In genomic region chr5:149002053-149002452, GRCh38 we compare ENCODE assay signal across 9 cellular contexts.
DNase-seq lines count a peak whose midpoint lies in the region; ATAC-seq, FAIRE-seq and TF ChIP-seq lines count a peak whose summit lies in the region.
"Had no signal": no experiment of that assay in that cellular context is flagged by ENCODE, and none has a peak within 500 bp of the region (broad histone marks: within the 10 kb centered on the region; RNA-seq: fewer than 3 reads in every experiment).

No MANE protein-coding gene starts in this region.

- no peaks in the 10 kb centered on the region for H3K27me3 ChIP-seq in upper lobe of left lung
- H3K27me3 ChIP-seq: right lobe of liver had no signal

- 46 to 56% methylated on average over 5 of the region's 5 CpGs for WGBS in upper lobe of left lung, 2 donors

- H3K36me3 ChIP-seq in upper lobe of left lung = no peaks in the 10 kb centered on the region
- H3K36me3 ChIP-seq: right lobe of liver had no signal

- TF ChIP-seq CTCF in astrocyte of the spinal cord (IDR thresholded peaks at IDR 0.05; ENCODE audit: low read depth, low read length) (no peak), upper lobe of left lung (IDR thresholded peaks at IDR 0.05) (no peak)

- H3K4me3 ChIP-seq in astrocyte of the spinal cord (ENCODE audit: low read depth, low read length) (no peak overlapping the region), upper lobe of left lung (no peak overlapping the region)
- H3K4me3 ChIP-seq: right lobe of liver had no signal

- peak; percentile 87 for DNase-seq in HTR-8/SVneo (ENCODE audit: insufficient read length, low spot score)
- DNase-seq in astrocyte of the spinal cord (ENCODE audit: low read depth, low spot score) = peak; percentile 99
- peak; percentile 99 for DNase-seq in iris pigment epithelial cell (ENCODE audit: low read depth)
- DNase-seq in upper lobe of left lung = peak in 1 of 2 donors; percentile 47
- DNase-seq in NCI-H2029 treated with DMSO at 0.1 percent for 48 hours (lab: John Stamatoyannopoulos, UW) = no peak
- DNase-seq in anterior cingulate cortex (lab: John Stamatoyannopoulos, UW) = no peak
- DNase-seq in medulla oblongata (ENCODE audit: extremely low spot score) = no peak
- DNase-seq: NCI-H510A treated with DMSO at 0.1 percent for 48 hours, right lobe of liver had no signal

- peak; percentile 98 for FAIRE-seq in HTR-8/SVneo (lab: Jason Lieb, UNC)

- no peak overlapping the region for H3K27ac ChIP-seq in upper lobe of left lung
- H3K27ac ChIP-seq: right lobe of liver had no signal

- H3K4me1 ChIP-seq in upper lobe of left lung = peaks cover 0 to 7% (median 1%) of the 10 kb centered on the region in 4 donors

- ATAC-seq in upper lobe of left lung (ENCODE audit: low FRiP score in 2 of 2) = peak; percentile 77 to 80

- no peak for TF ChIP-seq EP300 in upper lobe of left lung (IDR thresholded peaks at IDR 0.05)

- no peak for TF ChIP-seq POLR2A in upper lobe of left lung (IDR thresholded peaks at IDR 0.05)

- in situ Hi-C loops in astrocyte of the spinal cord (cut with HindIII; ENCODE audit: low sequenced_read_pairs) = no loop called here

- no peaks in the 10 kb centered on the region for H3K9me3 ChIP-seq in upper lobe of left lung
- H3K9me3 ChIP-seq: right lobe of liver had no signal

Comparison
In these comparisons a context has a peak if more than half of its experiments do, and no peak if none do; other contexts are left out.
1. DNase-seq: peak in HTR-8/SVneo (single experiment), astrocyte of the spinal cord (single experiment) and iris pigment epithelial cell (single experiment); none in NCI-H2029 treated with DMSO at 0.1 percent for 48 hours (single experiment), anterior cingulate cortex (0 of 58) and medulla oblongata (single experiment).